Comparison of ENCODE assay signal across 9 cellular contexts in genomic region chr17:45261577-45262515, GRCh38. TPM values are rescaled to one million over a fixed set of nuclear protein-coding genes. Genes with fewer than 3 reads are reported as not detected.
DNase-seq lines count a peak whose midpoint lies in the region; ATAC-seq, FAIRE-seq and TF ChIP-seq lines count a peak whose summit lies in the region.
"Had no signal": no experiment of that assay in that cellular context is flagged by ENCODE, and none has a peak within 500 bp of the region (broad histone marks: within the 10 kb centered on the region; RNA-seq: fewer than 3 reads in every experiment).

A gene with protein sequence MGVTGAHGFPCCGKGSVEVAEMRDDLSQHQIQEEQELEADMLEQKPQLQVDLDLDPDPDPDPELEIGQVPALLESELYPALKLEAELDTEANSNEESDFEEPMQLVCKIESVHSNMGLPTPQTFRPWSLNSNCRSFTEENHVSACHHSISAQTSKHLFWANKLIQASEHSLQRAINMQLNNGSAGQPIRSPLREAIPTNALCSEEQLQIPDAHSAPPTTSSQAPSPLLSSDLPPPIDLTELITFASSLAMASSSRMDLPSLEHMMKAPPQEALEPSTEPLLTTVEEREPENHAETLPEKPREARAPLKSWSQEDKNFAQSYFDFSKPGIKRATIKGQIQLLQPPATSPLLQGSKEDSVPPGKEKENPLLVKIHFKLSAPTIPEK (minus strand): TSS chr17:45262094. CDS start chr17:45262016, 78 bp downstream.

- DNase-seq in bronchial epithelial cell (ENCODE audit: low read depth) = peak; percentile 40
- peak; percentile 59 to 72 for DNase-seq in stimulated activated CD4-positive, alpha-beta T cell treated with anti-CD3 and anti-CD28 coated beads, Interleukin-2, amount 100 ng/mL, for 24 hours
- no peak for DNase-seq in MV-4-11 (lab: John Stamatoyannopoulos, UW)

- ATAC-seq in GM21528 (IDR thresholded peaks at IDR 0.05; ENCODE audit: low FRiP score, unreplicated experiment) (peak; percentile 51), GM21786 (IDR thresholded peaks at IDR 0.05; ENCODE audit: unreplicated experiment) (no peak), GM18868 (IDR thresholded peaks at IDR 0.05; ENCODE audit: unreplicated experiment) (no peak)

- H3K27me3 ChIP-seq in bronchial epithelial cell (ENCODE audit: control insufficient read depth, insufficient read depth, low read length) (no peaks in the 10 kb centered on the region), layer of hippocampus (ENCODE audit: control insufficient read depth, insufficient read depth, low read length) (no peaks in the 10 kb centered on the region)

- peaks cover 12% of the 10 kb centered on the region for H3K36me3 ChIP-seq in bronchial epithelial cell (ENCODE audit: control insufficient read depth, insufficient read depth, low read length)

- H3K4me3 ChIP-seq in bronchial epithelial cell (ENCODE audit: low read depth, low read length) = peak within 1 kb of the TSS; percentile 57

- TF ChIP-seq CTCF in VCaP (conservative IDR thresholded peaks at IDR 0.05) (no peak), bronchial epithelial cell (IDR thresholded peaks at IDR 0.05; ENCODE audit: insufficient read depth, low read length, severe bottlenecking) (no peak)

- no peak for FAIRE-seq in bronchial epithelial cell (lab: Jason Lieb, UNC)

- H3K27ac ChIP-seq in VCaP = peak within 1 kb of the TSS; percentile 96
- peak within 1 kb of the TSS; percentile 16 for H3K27ac ChIP-seq in layer of hippocampus (ENCODE audit: low read depth, low read length)

RNA-seq across cellular contexts. Expression of the gene that starts here (rescaled TPM):
- under 0.01 TPM in 1 of 2 replicates, not detected in the other for total RNA-seq in bronchial epithelial cell
- total RNA-seq: dermis microvascular lymphatic vessel endothelial cell had no signal

Comparison
In these comparisons a context has a peak if more than half of its experiments do, and no peak if none do; other contexts are left out.
1. Peak in DNase-seq and H3K4me3 ChIP-seq in bronchial epithelial cell; RNA of the gene not detected or under 1 TPM.